19 cellular contexts compared by ENCODE assay signal in the genomic region with DNA sequence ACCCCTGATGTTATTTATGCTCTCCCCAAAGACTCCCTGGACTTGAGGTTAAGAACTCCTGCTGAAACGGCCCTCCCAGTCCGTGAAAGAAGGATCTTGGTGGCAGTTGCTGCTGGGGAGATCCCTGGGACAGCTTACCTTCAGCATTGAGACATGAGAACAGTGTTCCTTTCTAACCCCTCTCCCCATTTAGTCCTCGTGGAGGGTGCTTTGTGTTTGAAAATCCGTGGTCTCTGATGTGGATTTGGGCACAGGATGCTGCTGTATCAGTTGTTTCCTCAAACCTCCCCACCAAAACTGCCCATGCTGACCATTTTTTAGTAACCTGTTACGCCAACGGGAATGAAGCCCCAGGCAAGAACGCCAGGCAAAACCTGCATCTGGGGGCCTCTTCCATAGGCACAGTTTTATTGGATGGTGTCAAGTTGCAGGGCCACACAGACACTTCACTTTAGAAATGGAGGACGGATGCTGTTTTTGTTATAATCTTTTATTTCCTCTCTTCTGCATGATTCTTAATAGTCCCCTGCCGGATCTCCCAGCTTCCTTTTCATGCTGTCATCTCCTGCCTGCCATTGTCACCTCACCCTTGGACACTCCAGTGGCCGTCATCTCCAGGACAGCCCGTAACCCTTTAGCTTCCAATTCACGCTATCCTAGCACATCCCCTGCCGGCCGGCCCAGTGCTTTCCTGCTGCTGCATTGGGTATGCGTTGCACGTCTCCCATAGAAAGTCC. TPM values are rescaled to one million over a fixed set of nuclear protein-coding genes. Genes with fewer than 3 reads are reported as not detected.
A peak's percentile ranks its signal among the peaks of the same experiment; 100 is the strongest.
DNase-seq lines count a peak whose midpoint lies in the region; ATAC-seq, FAIRE-seq and TF ChIP-seq lines count a peak whose summit lies in the region.
"Had no signal": no experiment of that assay in that cellular context is flagged by ENCODE, and none has a peak within 500 bp of the region (broad histone marks: within the 10 kb centered on the region; RNA-seq: fewer than 3 reads in every experiment).

No MANE protein-coding gene starts in this region.

- intact Hi-C loops in Right ventricle myocardium superior (cut with DNase I) = no loop called here

- H3K36me3 Mint-ChIP-seq in astrocyte (ENCODE audit: low read depth, unreplicated experiment) (no peaks in the 10 kb centered on the region), type B pancreatic cell (peaks cover 33% of the 10 kb centered on the region)
- peaks cover 0 to 11% (median 10%) of the 10 kb centered on the region in 3 donors for H3K36me3 Mint-ChIP-seq in naive thymus-derived CD8-positive, alpha-beta T cell

- H4K20me1 ChIP-seq in astrocyte (ENCODE audit: insufficient read depth, low read length) = peaks cover 17% of the 10 kb centered on the region

- H3K27ac ChIP-seq in cardiac muscle cell = no peak overlapping the region
- no peak overlapping the region for H3K27ac ChIP-seq in astrocyte (ENCODE audit: low read depth, low read length)
- H3K27ac ChIP-seq: SJSA1, transverse colon had no signal

- ATAC-seq in Right ventricle myocardium superior (ENCODE audit: poor library complexity) = no peak
- ATAC-seq in naive thymus-derived CD8-positive, alpha-beta T cell = no peak
- ATAC-seq in HG03139 (IDR thresholded peaks at IDR 0.05; ENCODE audit: unreplicated experiment) = no peak
- ATAC-seq: activated CD4-positive, CD25-positive, alpha-beta regulatory T cell treated with anti-CD3 and anti-CD28 coated beads, Interleukin-2, amount 50 U/mL, for 24 hours; effector memory CD8-positive, alpha-beta T cell; K562; stimulated activated memory B cell treated with anti-CD40 and anti-IgM and Interleukin-4, amounts not matched to agents 10 μg/mL and 1 μg/mL and 100 μg/mL, for 72 hours had no signal

- H3K4me3 ChIP-seq in cardiac muscle cell (no peak overlapping the region), astrocyte (ENCODE audit: insufficient read depth, low read depth, low read length) (no peak overlapping the region)
- H3K4me3 ChIP-seq: K562, SJSA1, transverse colon had no signal

- POLR2A ChIA-PET in naive thymus-derived CD8-positive, alpha-beta T cell (lab: Charles Lee) = no interaction called here

- peak overlapping the region; percentile 21 for H3K4me2 ChIP-seq in astrocyte (ENCODE audit: low read length)

- H3K27ac Mint-ChIP-seq in astrocyte (ENCODE audit: unreplicated experiment) (no peak overlapping the region), type B pancreatic cell (peak overlapping the region; percentile 14)
- no peak overlapping the region for H3K27ac Mint-ChIP-seq in naive thymus-derived CD8-positive, alpha-beta T cell
- H3K27ac Mint-ChIP-seq: activated T-helper 2 cell treated with anti-CD3 and anti-CD28 coated beads, Interferon-gamma antibody, Interleukin-2, Interleukin-4, amounts not matched to agents 10 μg/mL and 5 μg/mL and 100 μg/mL, durations not matched to agents 14 hours and 24 hours and 36 hours; effector memory CD8-positive, alpha-beta T cell; stimulated activated memory B cell treated with anti-CD40 and anti-IgM and Interleukin-4, amounts not matched to agents 10 μg/mL and 1 μg/mL and 100 μg/mL, for 72 hours had no signal

- DNase-seq in cardiac muscle cell (ENCODE audit: low read depth in 1 of 2, low spot score in 1 of 2) (peak in 1 of 2 donors; percentile 19), Right ventricle myocardium superior (no peak), astrocyte (ENCODE audit: low read depth) (no peak), left kidney (ENCODE audit: low read depth, low spot score) (peak; percentile 79), type B pancreatic cell (ENCODE audit: extremely low spot score, unreplicated experiment) (no peak), DMS79 (lab: John Stamatoyannopoulos, UW) (no peak)
- DNase-seq in naive thymus-derived CD8-positive, alpha-beta T cell = no peak
- DNase-seq: central memory CD4-positive, alpha-beta T cell; effector memory CD8-positive, alpha-beta T cell; NCI-H1930; NCI-H774; OCI-M1; transverse colon had no signal

- H3K27me3 Mint-ChIP-seq in astrocyte (ENCODE audit: low read depth, unreplicated experiment) (no peaks in the 10 kb centered on the region), type B pancreatic cell (no peaks in the 10 kb centered on the region)
- peaks cover 0 to 2% (median 0%) of the 10 kb centered on the region in 5 donors for H3K27me3 Mint-ChIP-seq in naive thymus-derived CD8-positive, alpha-beta T cell
- H3K27me3 Mint-ChIP-seq: effector memory CD8-positive, alpha-beta T cell had no signal

- peaks cover 7% of the 10 kb centered on the region for H3K4me1 Mint-ChIP-seq in astrocyte (ENCODE audit: low read depth, unreplicated experiment)
- H3K4me1 Mint-ChIP-seq in type B pancreatic cell (ENCODE audit: unreplicated experiment) = peaks cover 48% of the 10 kb centered on the region
- peaks cover 0 to 1% (median 0%) of the 10 kb centered on the region in 4 donors for H3K4me1 Mint-ChIP-seq in naive thymus-derived CD8-positive, alpha-beta T cell
- H3K4me1 Mint-ChIP-seq: stimulated activated memory B cell treated with anti-CD40 and anti-IgM and Interleukin-4, amounts not matched to agents 10 μg/mL and 1 μg/mL and 100 μg/mL, for 72 hours had no signal

- no peak for FAIRE-seq in astrocyte (lab: Jason Lieb, UNC)
- FAIRE-seq: K562 had no signal

- H3K4me1 ChIP-seq in cardiac muscle cell (ENCODE audit: low read depth) = no peaks in the 10 kb centered on the region
- no peaks in the 10 kb centered on the region for H3K4me1 ChIP-seq in astrocyte (ENCODE audit: insufficient read depth, low read length)

- H2AFZ ChIP-seq in astrocyte (ENCODE audit: low read depth, low read length) = no peak overlapping the region

- no peaks in the 10 kb centered on the region for H3K27me3 ChIP-seq in cardiac muscle cell
- H3K27me3 ChIP-seq in astrocyte (ENCODE audit: insufficient read depth, low read length) = no peaks in the 10 kb centered on the region
- H3K27me3 ChIP-seq: SJSA1, transverse colon had no signal

- TF ChIP-seq CTCF in cardiac muscle cell (IDR thresholded peaks at IDR 0.05; ENCODE audit: low read depth, low read length) (peak; percentile 25), astrocyte (IDR thresholded peaks at IDR 0.05; ENCODE audit: insufficient read depth, low read depth, low read length) (no peak), type B pancreatic cell (conservative IDR thresholded peaks at IDR 0.05) (peak; percentile 53)

- peaks cover 31% of the 10 kb centered on the region for H3K79me2 ChIP-seq in astrocyte (ENCODE audit: insufficient read depth, low read length)

- H3K4me3 Mint-ChIP-seq in astrocyte (ENCODE audit: unreplicated experiment) (no peak overlapping the region), type B pancreatic cell (peak overlapping the region; percentile 74)
- no peak overlapping the region for H3K4me3 Mint-ChIP-seq in naive thymus-derived CD8-positive, alpha-beta T cell
- H3K4me3 Mint-ChIP-seq: effector memory CD8-positive, alpha-beta T cell; stimulated activated memory B cell treated with anti-CD40 and anti-IgM and Interleukin-4, amounts not matched to agents 10 μg/mL and 1 μg/mL and 100 μg/mL, for 72 hours had no signal

- H3K36me3 ChIP-seq in cardiac muscle cell (no peaks in the 10 kb centered on the region), astrocyte (ENCODE audit: insufficient read depth, low read length) (no peaks in the 10 kb centered on the region)
- H3K36me3 ChIP-seq: transverse colon had no signal

- H3K9ac ChIP-seq in astrocyte (ENCODE audit: low read length) = no peak overlapping the region

- H3K9me3 ChIP-seq in cardiac muscle cell (ENCODE audit: low read depth) = no peaks in the 10 kb centered on the region
- H3K9me3 ChIP-seq in astrocyte (ENCODE audit: insufficient read depth, low read depth, low read length) = no peaks in the 10 kb centered on the region
- H3K9me3 ChIP-seq: SJSA1, transverse colon had no signal

- H3K9me3 Mint-ChIP-seq in astrocyte (ENCODE audit: unreplicated experiment) = peaks cover 2% of the 10 kb centered on the region
- H3K9me3 Mint-ChIP-seq in type B pancreatic cell = peaks cover 3% of the 10 kb centered on the region
- peaks cover 0 to 15% (median 3%) of the 10 kb centered on the region in 9 donors for H3K9me3 Mint-ChIP-seq in naive thymus-derived CD8-positive, alpha-beta T cell
- H3K9me3 Mint-ChIP-seq: effector memory CD8-positive, alpha-beta T cell had no signal

RNA-seq across cellular contexts. Expression of a gene that starts 31.7 kb away (rescaled TPM):
- 0.12 and 0.18 TPM in 2 replicates for total RNA-seq in cardiac muscle cell
- polyA plus RNA-seq in cardiac muscle cell = 0.24 and 1.9 TPM in 2 replicates
- total RNA-seq in Right ventricle myocardium superior = not detected
- total RNA-seq in astrocyte = 3.6 and 5.5 TPM in 2 replicates
- 5.1 and 16.4 TPM in 2 replicates for total RNA-seq in type B pancreatic cell (ENCODE audit: low replicate concordance)
- total RNA-seq in naive thymus-derived CD8-positive, alpha-beta T cell = not detected
- under 1 TPM in 1 of 3 donors, not detected in 2; 0.13 TPM for polyA plus RNA-seq in naive thymus-derived CD8-positive, alpha-beta T cell
- polyA plus RNA-seq: K562 had no signal

RNA-seq across cellular contexts. Expression of a gene that starts 52.4 kb away (rescaled TPM):
- total RNA-seq in cardiac muscle cell (1.4 and 1.7 TPM in 2 replicates), Right ventricle myocardium superior (8.0 TPM), astrocyte (9.5 and 10.2 TPM in 2 replicates), type B pancreatic cell (ENCODE audit: low replicate concordance) (41.0 and 66.3 TPM in 2 replicates)
- 6.0 and 12.9 TPM in 2 replicates for polyA plus RNA-seq in cardiac muscle cell
- 1 to 10 TPM; 1.8 to 2.5 TPM for total RNA-seq in naive thymus-derived CD8-positive, alpha-beta T cell
- 1 to 10 TPM in 1 of 3 donors, under 1 TPM in 2; 0.08 to 2.4 (median 0.91) TPM for polyA plus RNA-seq in naive thymus-derived CD8-positive, alpha-beta T cell
